Comparison of ENCODE assay signal across 14 cellular contexts in genomic region chr10:97509120-97509670, GRCh38. TPM values are rescaled to one million over a fixed set of nuclear protein-coding genes. Genes with fewer than 3 reads are reported as not detected.
DNase-seq lines count a peak whose midpoint lies in the region; ATAC-seq, FAIRE-seq and TF ChIP-seq lines count a peak whose summit lies in the region.
"Had no signal": no experiment of that assay in that cellular context is flagged by ENCODE, and none has a peak within 500 bp of the region (broad histone marks: within the 10 kb centered on the region; RNA-seq: fewer than 3 reads in every experiment).

No MANE protein-coding gene starts in this region.

- H3K9me3 ChIP-seq in HepG2 (ENCODE audit: low read length): no peaks in the 10 kb centered on the region
- H3K9me3 ChIP-seq in right lobe of liver: no peaks in the 10 kb centered on the region
- no peaks in the 10 kb centered on the region for H3K9me3 ChIP-seq in heart left ventricle
- H3K9me3 ChIP-seq: BLaER1 treated with 17β-estradiol and CSF1 and Interleukin-3, amounts not matched to agents 10 nM and 100 nM had no signal

- H3K4me3 ChIP-seq in HepG2 (replicated peaks in 1 of 3; ENCODE audit: insufficient read depth in 1 of 3, low read depth in 2 of 3, low read length in 3 of 3): no peak overlapping the region
- H3K4me3 ChIP-seq in right lobe of liver: no peak overlapping the region
- H3K4me3 ChIP-seq in heart left ventricle: no peak overlapping the region
- H3K4me3 ChIP-seq: BLaER1 treated with 17β-estradiol and CSF1 and Interleukin-3, amounts not matched to agents 10 nM and 100 nM had no signal

- H3K9ac ChIP-seq in HepG2 (ENCODE audit: insufficient read depth, low read depth, low read length): no peak overlapping the region
- H3K9ac ChIP-seq: BLaER1 treated with 17β-estradiol and CSF1 and Interleukin-3, amounts not matched to agents 10 nM and 100 nM had no signal

- H4K20me1 ChIP-seq in HepG2 (ENCODE audit: insufficient read depth, low read length): no peaks in the 10 kb centered on the region; the same call in 1 of the 2 replicates

- no peak overlapping the region for H3K27ac ChIP-seq in HepG2 (ENCODE audit: extremely low read length, insufficient read depth, low read length)
- no peak overlapping the region for H3K27ac ChIP-seq in right lobe of liver
- no peak overlapping the region for H3K27ac ChIP-seq in heart left ventricle
- H3K27ac ChIP-seq: BLaER1 treated with 17β-estradiol and CSF1 and Interleukin-3, amounts not matched to agents 10 nM and 100 nM had no signal

- H3K4me3 Mint-ChIP-seq in WTC11: no peak overlapping the region
- no peak overlapping the region for H3K4me3 Mint-ChIP-seq in dendritic cell treated with granulocyte-macrophage colony-stimulating factor and Interleukin-4, amounts not matched to agents 40 ng/mL and 50 ng/mL, for 4 days
- H3K4me3 Mint-ChIP-seq: CD4-positive, alpha-beta memory T cell had no signal

- CTCF ChIA-PET in HepG2 (lab: Yijun Ruan, JAX; ENCODE audit: low intra/inter-chr PET ratio, low total read pairs): no interaction called here
- CTCF ChIA-PET in WTC11 (lab: Charles Lee): interaction anchor here (1.4 to 1.9 kb wide), 2 partner anchors 26 to 44 kb away, joined by 6 to 12 read pairs; no protein-coding TSS in a partner anchor
- CTCF ChIA-PET in HEK293T (lab: Yijun Ruan, JAX): interaction anchor here (1.0 kb wide), 1 partner anchor 63 kb away, joined by 3 read pairs; the partner anchor contains the start of gene ANKRD2

- TF ChIP-seq EP300 in HepG2 (IDR thresholded peaks at IDR 0.05; ENCODE audit: low read depth in 2 of 2, low read length in 2 of 2) (no peak), HepG2 (CRISPR knock-in tag; IDR thresholded peaks at IDR 0.05; ENCODE audit: borderline replicate concordance) (no peak)

- H3K36me3 ChIP-seq in HepG2 (replicated peaks in 1 of 2; ENCODE audit: control insufficient read depth in 1 of 2, insufficient read depth in 2 of 2, low read length in 2 of 2) (no peaks in the 10 kb centered on the region; a peak in 1 of 5 replicates), right lobe of liver (no peaks in the 10 kb centered on the region), heart left ventricle (no peaks in the 10 kb centered on the region)
- H3K36me3 ChIP-seq: BLaER1 treated with 17β-estradiol and CSF1 and Interleukin-3, amounts not matched to agents 10 nM and 100 nM had no signal

- no TSS peak for BruUV-seq in HepG2 (replicated peaks; lab: Mats Ljungman, UMichigan)

- no peaks in the 10 kb centered on the region for H3K4me1 ChIP-seq in HepG2 (ENCODE audit: insufficient read depth, low read length)
- peaks cover 0 to 4% (median 0%) of the 10 kb centered on the region in 4 donors for H3K4me1 ChIP-seq in right lobe of liver
- H3K4me1 ChIP-seq in heart left ventricle: peaks cover 0 to 51% (median 12%) of the 10 kb centered on the region in 12 donors

- no peak overlapping the region for H2AFZ ChIP-seq in HepG2 (ENCODE audit: low read length)

- H3K4me1 Mint-ChIP-seq in WTC11: peaks cover 26% of the 10 kb centered on the region
- H3K4me1 Mint-ChIP-seq in dendritic cell treated with granulocyte-macrophage colony-stimulating factor and Interleukin-4, amounts not matched to agents 40 ng/mL and 50 ng/mL, for 4 days (ENCODE audit: low read depth): peaks cover 11% of the 10 kb centered on the region

- ATAC-seq in HepG2 (no peak), right lobe of liver (no peak), WTC11 (no peak), heart left ventricle (no peak)

- H3K4me2 ChIP-seq in HepG2 (ENCODE audit: low read depth, low read length): no peak overlapping the region
- H3K4me2 ChIP-seq: BLaER1 treated with 17β-estradiol and CSF1 and Interleukin-3, amounts not matched to agents 10 nM and 100 nM had no signal

- DNase-seq in HepG2 (ENCODE audit: low spot score) (no peak), right lobe of liver (no peak), WTC11 (ENCODE audit: low spot score) (no peak), HEK293T (ENCODE audit: extremely low spot score) (no peak), MV-4-11 (lab: John Stamatoyannopoulos, UW) (no peak), heart left ventricle (no peak)
- DNase-seq: CD4-positive, alpha-beta memory T cell; DMS79; GOT3; HCEC 1CT had no signal

- H3K79me2 ChIP-seq in HepG2 (ENCODE audit: insufficient read depth, low read length): no peaks in the 10 kb centered on the region

- FAIRE-seq in HepG2 (lab: Jason Lieb, UNC): no peak
- FAIRE-seq: GM12891, HTR-8/SVneo had no signal

- POLR2A ChIA-PET in HepG2 (lab: Yijun Ruan, JAX): no interaction called here
- POLR2A ChIA-PET in WTC11 (lab: Charles Lee): no interaction called here
- POLR2A ChIA-PET in HEK293T (lab: Yijun Ruan, JAX): no interaction called here

- TF ChIP-seq RAD21 in HepG2 (CRISPR knock-in tag; IDR thresholded peaks at IDR 0.05): no peak

- 93% methylated on average over 7 of the region's 7 CpGs for WGBS in HepG2 (ENCODE audit: low lambda C conversion rate)
- 75% methylated on average over 6 of the region's 7 CpGs for WGBS in right lobe of liver (ENCODE audit: insufficient coverage, low coverage, low lambda C conversion rate, missing lambda C conversion rate)
- 94 to 98% (median 96%) methylated on average over 7 of the region's 7 CpGs for WGBS in heart left ventricle, 4 donors

- no peaks in the 10 kb centered on the region for H3K36me3 Mint-ChIP-seq in WTC11
- no peaks in the 10 kb centered on the region for H3K36me3 Mint-ChIP-seq in dendritic cell treated with granulocyte-macrophage colony-stimulating factor and Interleukin-4, amounts not matched to agents 40 ng/mL and 50 ng/mL, for 4 days (ENCODE audit: low read depth)
- H3K36me3 Mint-ChIP-seq: CD4-positive, alpha-beta memory T cell had no signal

- peak overlapping the region; percentile 10; the same call in 1 of the 2 replicates for H3K27ac Mint-ChIP-seq in WTC11
- peak overlapping the region; percentile 3 for H3K27ac Mint-ChIP-seq in dendritic cell treated with granulocyte-macrophage colony-stimulating factor and Interleukin-4, amounts not matched to agents 40 ng/mL and 50 ng/mL, for 4 days
- H3K27ac Mint-ChIP-seq: CD4-positive, alpha-beta memory T cell had no signal

- TF ChIP-seq CTCF in HepG2 (CRISPR knock-in tag; IDR thresholded peaks at IDR 0.05) (no peak), right lobe of liver (IDR thresholded peaks at IDR 0.05) (no peak), WTC11 (IDR thresholded peaks at IDR 0.05) (no peak), heart left ventricle (IDR thresholded peaks at IDR 0.05) (no peak)

- TF ChIP-seq POLR2A in HepG2 (IDR thresholded peaks at IDR 0.05; ENCODE audit: insufficient read depth in 1 of 2, low read depth in 2 of 2, low read length in 2 of 2) (no peak), right lobe of liver (IDR thresholded peaks at IDR 0.05) (no peak), heart left ventricle (IDR thresholded peaks at IDR 0.05) (no peak)

- in situ Hi-C loops in HepG2 (cut with HindIII; ENCODE audit: extremely low pct_ligation_motif_present, low pct_unique_long_range_greater_than_20kb): no loop called here

- H3K9me3 Mint-ChIP-seq in WTC11: no peaks in the 10 kb centered on the region
- H3K9me3 Mint-ChIP-seq in dendritic cell treated with granulocyte-macrophage colony-stimulating factor and Interleukin-4, amounts not matched to agents 40 ng/mL and 50 ng/mL, for 4 days: no peaks in the 10 kb centered on the region
- H3K9me3 Mint-ChIP-seq: CD4-positive, alpha-beta memory T cell had no signal

- H3K27me3 Mint-ChIP-seq in WTC11 (ENCODE audit: low read depth): no peaks in the 10 kb centered on the region
- no peaks in the 10 kb centered on the region for H3K27me3 Mint-ChIP-seq in dendritic cell treated with granulocyte-macrophage colony-stimulating factor and Interleukin-4, amounts not matched to agents 40 ng/mL and 50 ng/mL, for 4 days

- intact Hi-C loops in HepG2 (cut with micrococcal nuclease; ENCODE audit: unreplicated experiment) (no loop called here), right lobe of liver (cut with DNase I) (no loop called here), heart left ventricle (cut with DNase I) (no loop called here)
- intact Hi-C loops in dendritic cell treated with granulocyte-macrophage colony-stimulating factor and Interleukin-4, amounts not matched to agents 40 ng/mL and 50 ng/mL, for 4 days (cut with micrococcal nuclease): loop anchor here (10.0 kb wide), 1 partner anchor 116 kb away; no protein-coding TSS in a partner anchor

- no peaks in the 10 kb centered on the region for H3K27me3 ChIP-seq in HepG2 (ENCODE audit: control insufficient read depth in 1 of 2, insufficient read depth in 2 of 2, low read length in 2 of 2)
- H3K27me3 ChIP-seq in right lobe of liver: no peaks in the 10 kb centered on the region
- no peaks in the 10 kb centered on the region for H3K27me3 ChIP-seq in heart left ventricle
- H3K27me3 ChIP-seq: BLaER1 treated with 17β-estradiol and CSF1 and Interleukin-3, amounts not matched to agents 10 nM and 100 nM had no signal

RNA-seq across cellular contexts. Expression of gene UBTD1, which starts 10.5 kb away (rescaled TPM):
- total RNA-seq in HepG2 (2016; rRNA removed; fragmentation: Illumina TruSeq; extraction: Trizol) (5.8 and 7.9 TPM in 2 replicates), right lobe of liver (1 to 10 TPM; 5.4 to 8.8 (median 7.0) TPM), WTC11 (2021) (29.1 to 35.7 TPM (median 31.2 TPM) in 3 replicates), heart left ventricle (10 to 100 TPM; 18.2 to 42.9 (median 27.7) TPM)
- 9.2 and 11.9 TPM in 2 replicates for total RNA-seq in HepG2 (2016; cell fraction: cytosol; rRNA removed; fragmentation: Illumina TruSeq; extraction: Trizol; ENCODE audit: low read depth)
- total RNA-seq in HepG2 (2016; cell fraction: insoluble cytoplasmic fraction; rRNA removed; fragmentation: Illumina TruSeq; extraction: Trizol): 6.4 and 7.1 TPM in 2 replicates
- total RNA-seq in HepG2 (2016; cell fraction: membrane; rRNA removed; fragmentation: Illumina TruSeq; extraction: Trizol): 14.8 and 18.5 TPM in 2 replicates
- 2.4 and 3.1 TPM in 2 replicates for total RNA-seq in HepG2 (2016; cell fraction: nucleus; rRNA removed; fragmentation: Illumina TruSeq; extraction: Trizol)
- polyA plus RNA-seq in HepG2 (2011; rRNA removed) (10.0 and 11.4 TPM in 2 replicates), heart left ventricle (10 to 100 TPM; 49.0 to 49.7 TPM)
- polyA plus RNA-seq in HepG2 (2011; cell fraction: cytosol; rRNA removed): 9.4 and 14.7 TPM in 2 replicates
- 8.0 and 8.7 TPM in 2 replicates for polyA plus RNA-seq in HepG2 (2011; cell fraction: nucleus; rRNA removed)
- polyA plus RNA-seq in HepG2 (2012): 3.0 and 5.7 TPM in 2 replicates
- 15.7 and 20.7 TPM in 2 replicates for polyA plus RNA-seq in HepG2 (2016; cell fraction: cytosol; fragmentation: Illumina TruSeq; extraction: Trizol; ENCODE audit: low read depth)
- polyA plus RNA-seq in HepG2 (2016; cell fraction: insoluble cytoplasmic fraction; fragmentation: Illumina TruSeq; extraction: Trizol; ENCODE audit: low read depth): 7.6 and 9.1 TPM in 2 replicates
- polyA plus RNA-seq in HepG2 (2016; cell fraction: membrane; fragmentation: Illumina TruSeq; extraction: Trizol; ENCODE audit: low read depth): 18.5 and 20.4 TPM in 2 replicates
- 7.0 and 8.0 TPM in 2 replicates for polyA plus RNA-seq in HepG2 (2016; cell fraction: nucleus; fragmentation: Illumina TruSeq; extraction: Trizol; ENCODE audit: insufficient read depth, low read depth)
- polyA minus RNA-seq in HepG2 (2011; rRNA and poly(A)+ RNA removed; ENCODE audit: low replicate concordance): 3.1 and 12.1 TPM in 2 replicates
- 5.4 and 6.2 TPM in 2 replicates for polyA minus RNA-seq in HepG2 (2011; cell fraction: cytosol; rRNA and poly(A)+ RNA removed)
- 1.4 and 1.5 TPM in 2 replicates for polyA minus RNA-seq in HepG2 (2011; cell fraction: nucleus; rRNA and poly(A)+ RNA removed)

RNA-seq across cellular contexts. Expression of gene MMS19, which starts 11.0 kb away (rescaled TPM):
- total RNA-seq in HepG2 (2016; rRNA removed; fragmentation: Illumina TruSeq; extraction: Trizol): 76.4 and 95.9 TPM in 2 replicates
- 27.5 and 31.1 TPM in 2 replicates for total RNA-seq in HepG2 (2016; cell fraction: cytosol; rRNA removed; fragmentation: Illumina TruSeq; extraction: Trizol; ENCODE audit: low read depth)
- total RNA-seq in HepG2 (2016; cell fraction: insoluble cytoplasmic fraction; rRNA removed; fragmentation: Illumina TruSeq; extraction: Trizol): 79.3 and 88.8 TPM in 2 replicates
- 38.8 and 43.6 TPM in 2 replicates for total RNA-seq in HepG2 (2016; cell fraction: membrane; rRNA removed; fragmentation: Illumina TruSeq; extraction: Trizol)
- total RNA-seq in HepG2 (2016; cell fraction: nucleus; rRNA removed; fragmentation: Illumina TruSeq; extraction: Trizol): 62.7 and 83.1 TPM in 2 replicates
- polyA plus RNA-seq in HepG2 (2011; rRNA removed): 106 and 107 TPM in 2 replicates
- polyA plus RNA-seq in HepG2 (2011; cell fraction: cytosol; rRNA removed): 89.6 and 111 TPM in 2 replicates
- 266 and 333 TPM in 2 replicates for polyA plus RNA-seq in HepG2 (2011; cell fraction: nucleus; rRNA removed)
- 58.1 and 64.4 TPM in 2 replicates for polyA plus RNA-seq in HepG2 (2012)
- polyA plus RNA-seq in HepG2 (2016; cell fraction: cytosol; fragmentation: Illumina TruSeq; extraction: Trizol; ENCODE audit: low read depth): 12.2 and 14.0 TPM in 2 replicates
- polyA plus RNA-seq in HepG2 (2016; cell fraction: insoluble cytoplasmic fraction; fragmentation: Illumina TruSeq; extraction: Trizol; ENCODE audit: low read depth): 75.8 and 88.6 TPM in 2 replicates
- polyA plus RNA-seq in HepG2 (2016; cell fraction: membrane; fragmentation: Illumina TruSeq; extraction: Trizol; ENCODE audit: low read depth): 26.7 and 29.6 TPM in 2 replicates
- polyA plus RNA-seq in HepG2 (2016; cell fraction: nucleus; fragmentation: Illumina TruSeq; extraction: Trizol; ENCODE audit: insufficient read depth, low read depth): 128 and 129 TPM in 2 replicates
- polyA minus RNA-seq in HepG2 (2011; rRNA and poly(A)+ RNA removed; ENCODE audit: low replicate concordance): 188 and 392 TPM in 2 replicates
- 76.6 and 90.0 TPM in 2 replicates for polyA minus RNA-seq in HepG2 (2011; cell fraction: cytosol; rRNA and poly(A)+ RNA removed)
- 109 and 123 TPM in 2 replicates for polyA minus RNA-seq in HepG2 (2011; cell fraction: nucleus; rRNA and poly(A)+ RNA removed)
- total RNA-seq in right lobe of liver: 10 to 100 TPM; 18.7 to 40.7 (median 20.3) TPM
- 135 to 153 TPM (median 141 TPM) in 3 replicates for total RNA-seq in WTC11 (2021)
- total RNA-seq in heart left ventricle: 10 to 100 TPM; 30.2 to 63.5 (median 48.1) TPM
- 10 to 100 TPM; 43.9 to 52.0 TPM for polyA plus RNA-seq in heart left ventricle
